In genomic region chr12:32454866-32455265, GRCh38 we compare ENCODE assay signal across 1 cellular context.
A peak's percentile ranks its signal among the peaks of the same experiment; 100 is the strongest.
TF ChIP-seq lines count a peak whose summit lies in the region.

No MANE protein-coding gene starts in this region.

TF ChIP-seq in Ishikawa, 13 proteins besides CTCF, POLR2A, EP300 and RAD21:
- TF ChIP-seq MAX (IDR thresholded peaks at IDR 0.05) (peak; percentile 28; the same call in 1 of the 2 replicates), REST (IDR thresholded peaks at IDR 0.05; ENCODE audit: low read depth) (no peak), FOXM1 (IDR thresholded peaks at IDR 0.05; ENCODE audit: borderline replicate concordance, low read depth) (no peak), NFIC (IDR thresholded peaks at IDR 0.05) (peak; percentile 56; the same call in 1 of the 2 replicates)
